Comparison of ENCODE assay signal across 25 cellular contexts in genomic region chr2:130724455-130724854, GRCh38. TPM values are rescaled to one million over a fixed set of nuclear protein-coding genes. Genes with fewer than 3 reads are reported as not detected.
"Had no signal": no experiment of that assay in that cellular context is flagged by ENCODE, and none has a peak within 500 bp of the region (broad histone marks: within the 10 kb centered on the region; RNA-seq: fewer than 3 reads in every experiment).

No MANE protein-coding gene starts in this region.

- H3K4me3 ChIP-seq: SJSA1, SK-N-MC had no signal

- H3K27ac ChIP-seq: HL-60, KMS-11, SJSA1, SK-N-MC had no signal

- H3K4me2 ChIP-seq: KMS-11 had no signal

- DNase-seq: IMR-90, Kasumi-1, MV-4-11, NCI-H1092, NCI-H1105 treated with DMSO at 0.1 percent for 48 hours, NCI-H1417 treated with DMSO at 0.1 percent for 48 hours, NCI-H146, NCI-H1694 treated with DMSO at 0.1 percent for 48 hours, NCI-H1930, NCI-H2081, NCI-H2107, NCI-H2227 treated with DMSO at 0.1 percent for 48 hours, NCI-H524, NCI-H526 treated with DMSO at 0.1 percent for 48 hours, NCI-H748 treated with DMSO at 0.1 percent for 48 hours, Right ventricle myocardium superior, RPMI8226, SIG-M5 had no signal

- H3K36me3 ChIP-seq: SJSA1 had no signal

- H3K9me3 ChIP-seq: SJSA1 had no signal

- H3K9ac ChIP-seq: KMS-11 had no signal

- FAIRE-seq: RCC 7860 had no signal

- H3K27me3 ChIP-seq: SJSA1 had no signal

RNA-seq across cellular contexts. Expression of gene GPR148, which starts 4.4 kb away (rescaled TPM):
- total RNA-seq: IMR-90, M059J, NCI-H460, Right ventricle myocardium superior, SJSA1 had no signal
- polyA plus RNA-seq: IMR-90 had no signal

RNA-seq across cellular contexts. Expression of gene AMER3, which starts 30.9 kb away (rescaled TPM):
- total RNA-seq: IMR-90, M059J, NCI-H460, Right ventricle myocardium superior, SJSA1 had no signal
- polyA plus RNA-seq: IMR-90 had no signal
